Comparison of ENCODE assay signal across 7 cellular contexts in genomic region chr11:105609341-105609781, GRCh38. TPM values are rescaled to one million over a fixed set of nuclear protein-coding genes. Genes with fewer than 3 reads are reported as not detected.
DNase-seq lines count a peak whose midpoint lies in the region; ATAC-seq and TF ChIP-seq lines count a peak whose summit lies in the region.

No MANE protein-coding gene starts in this region.

- peaks cover 52% of the 10 kb centered on the region for H3K27me3 ChIP-seq in HUES6 (ENCODE audit: control insufficient read depth, insufficient read depth, low read length)
- H3K27me3 ChIP-seq in iPS-20b (ENCODE audit: insufficient read depth, low read length) = peaks cover 47% of the 10 kb centered on the region
- H3K27me3 ChIP-seq in upper lobe of right lung = peaks cover 27% of the 10 kb centered on the region

- DNase-seq in GM10248 (ENCODE audit: extremely low spot score) (peak; percentile 22), upper lobe of right lung (no peak), NCI-H128 (lab: John Stamatoyannopoulos, UW; ENCODE audit: unreplicated experiment) (no peak)

- H3K4me3 ChIP-seq in HUES6 (ENCODE audit: low read depth, low read length) = peak overlapping the region; percentile 92
- H3K4me3 ChIP-seq in WI38 (ENCODE audit: low read depth, low read length) = no peak overlapping the region
- H3K4me3 ChIP-seq in iPS-20b (ENCODE audit: low read length) = peak overlapping the region; percentile 85
- no peak overlapping the region for H3K4me3 ChIP-seq in upper lobe of right lung

- intact Hi-C loops in upper lobe of right lung (cut with DNase I) = no loop called here

- peak; percentile 13 for TF ChIP-seq CTCF in GM10248 (IDR thresholded peaks at IDR 0.05; ENCODE audit: control extremely low read depth, extremely low read depth, low read depth, missing control alignments)
- TF ChIP-seq CTCF in WI38 (IDR thresholded peaks at IDR 0.05; ENCODE audit: low read depth, low read length) = peak; percentile 11; the same call in 1 of the 2 replicates
- TF ChIP-seq CTCF in upper lobe of right lung (IDR thresholded peaks at IDR 0.05) = peak; percentile 20

- POLR2A ChIA-PET in GM10248 (lab: Yijun Ruan, JAX) = no interaction called here

- H3K27ac ChIP-seq in HUES6 (ENCODE audit: low read depth, low read length) = no peak overlapping the region
- no peak overlapping the region for H3K27ac ChIP-seq in iPS-20b (ENCODE audit: low read length)
- no peak overlapping the region for H3K27ac ChIP-seq in upper lobe of right lung

- no peak overlapping the region for H3K9ac ChIP-seq in HUES6 (ENCODE audit: low read length)
- peak overlapping the region; percentile 85; the same call in 1 of the 2 replicates for H3K9ac ChIP-seq in iPS-20b (ENCODE audit: low read depth, low read length)

- H3K9me3 ChIP-seq in HUES6 (ENCODE audit: control insufficient read depth, insufficient read depth, low read depth, low read length) (no peaks in the 10 kb centered on the region), iPS-20b (ENCODE audit: insufficient read depth, low read depth, low read length) (no peaks in the 10 kb centered on the region), upper lobe of right lung (no peaks in the 10 kb centered on the region)

- CTCF ChIA-PET in GM10248 (lab: Yijun Ruan, JAX) = no interaction called here

- H3K4me1 ChIP-seq in HUES6 (ENCODE audit: control insufficient read depth, insufficient read depth, low read length) (peaks cover 29% of the 10 kb centered on the region), iPS-20b (ENCODE audit: insufficient read depth, low read length) (peaks cover 15% of the 10 kb centered on the region; the same call in 1 of the 2 replicates), upper lobe of right lung (peaks cover 12% of the 10 kb centered on the region)

- peak; percentile 79 for ATAC-seq in GM21381 (IDR thresholded peaks at IDR 0.05; ENCODE audit: unreplicated experiment)
- peak; percentile 51 for ATAC-seq in upper lobe of right lung

- H3K36me3 ChIP-seq in HUES6 (ENCODE audit: control insufficient read depth, insufficient read depth, low read length) (no peaks in the 10 kb centered on the region), iPS-20b (ENCODE audit: insufficient read depth, low read depth, low read length) (no peaks in the 10 kb centered on the region), upper lobe of right lung (no peaks in the 10 kb centered on the region)

RNA-seq across cellular contexts. Expression of gene GRIA4, which starts 0.5 kb away (rescaled TPM):
- total RNA-seq in upper lobe of right lung = not detected

Comparison
In these comparisons a context has a peak if more than half of its experiments do, and no peak if none do; other contexts are left out.
1. H3K4me3 ChIP-seq: peak in HUES6 (single experiment) and iPS-20b (single experiment); none in WI38 (single experiment) and upper lobe of right lung (single experiment).
2. Peak in every context shown above with its lines, with median percentiles within 50 percentile points of each other: CTCF ChIP-seq.